Comparison of ENCODE assay signal across 21 cellular contexts in the genomic region with DNA sequence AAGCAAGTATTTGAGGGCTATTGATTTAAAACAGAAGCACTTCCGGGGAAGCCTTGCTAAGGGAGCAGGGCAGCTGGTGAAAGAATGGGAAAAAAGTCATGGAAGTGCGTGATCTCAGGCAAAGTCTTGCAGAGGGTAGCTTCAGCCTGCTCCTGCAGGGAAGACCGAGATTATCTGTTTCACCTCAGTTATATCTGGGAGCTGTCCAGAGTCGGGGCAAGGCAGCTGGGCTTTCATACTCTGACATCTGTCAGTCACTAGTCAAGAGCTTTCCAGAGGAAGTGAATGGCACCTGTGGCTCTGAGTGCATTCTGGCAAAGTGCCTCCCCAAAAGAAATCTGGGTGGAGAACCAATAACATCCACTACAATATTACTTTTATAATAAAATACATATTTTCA. TPM values are rescaled to one million over a fixed set of nuclear protein-coding genes. Genes with fewer than 3 reads are reported as not detected.
"Had no signal": no experiment of that assay in that cellular context is flagged by ENCODE, and none has a peak within 500 bp of the region (broad histone marks: within the 10 kb centered on the region; RNA-seq: fewer than 3 reads in every experiment).

No MANE protein-coding gene starts in this region.

- DNase-seq: activated CD4-positive, alpha-beta T cell treated with anti-CD3 and anti-CD28 coated beads for 48 hours; activated CD4-positive, alpha-beta T cell treated with anti-CD3 and anti-CD28 coated beads, Interleukin-2, amount 50 U/mL, for 4 hours; activated CD4-positive, CD25-positive, alpha-beta regulatory T cell treated with anti-CD3 and anti-CD28 coated beads, Interleukin-2, amount 50 U/mL, for 72 hours; activated CD8-positive, alpha-beta memory T cell treated with anti-CD3 and anti-CD28 coated beads, Interleukin-2, amount 50 U/mL, for 48 hours; activated CD8-positive, alpha-beta T cell treated with anti-CD3 and anti-CD28 coated beads, Interleukin-2, amount 10 ng/mL, durations not matched to agents 7 days and 5 days; activated naive CD4-positive, alpha-beta T cell; activated T-cell treated with anti-CD3 and anti-CD28 coated beads, Interleukin-2, amount 50 U/mL, for 1 hour; aorta; cortex of kidney; Kasumi-1; NCI-H1105 treated with DMSO at 0.1 percent for 48 hours; NCI-H146; NCI-H187 treated with DMSO at 0.1 percent for 48 hours; NCI-H2081 treated with DMSO at 0.1 percent for 48 hours; NCI-H510A treated with DMSO at 0.1 percent for 48 hours; NK-92 treated with Interleukin-12 subunit alpha and Interleukin-12 subunit beta, amount 100 ng/mL, for 24 hours; OCI-M1; Peyer's patch; SHP77 treated with DMSO at 0.1 percent for 48 hours had no signal

- H3K4me1 ChIP-seq: Peyer's patch had no signal

- H3K36me3 ChIP-seq: Peyer's patch had no signal

- H3K27ac ChIP-seq: Peyer's patch had no signal

- H3K27me3 ChIP-seq: Peyer's patch had no signal

- H3K9me3 ChIP-seq: Peyer's patch had no signal

- ATAC-seq: activated CD8-positive, alpha-beta T cell treated with anti-CD3 and anti-CD28 coated beads, Interleukin-2, amount 10 ng/mL, durations not matched to agents 7 days and 5 days had no signal

- H3K4me3 ChIP-seq: Peyer's patch had no signal

RNA-seq across cellular contexts. Expression of a gene that starts 8.7 kb away (rescaled TPM):
- total RNA-seq: activated CD8-positive, alpha-beta T cell treated with anti-CD3 and anti-CD28 coated beads, Interleukin-2, amount 10 ng/mL, durations not matched to agents 7 days and 5 days; aorta; bronchial epithelial cell; Peyer's patch; SK-MEL-5 had no signal
